ENCODE assay signal across 8 cellular contexts in the genomic region with DNA sequence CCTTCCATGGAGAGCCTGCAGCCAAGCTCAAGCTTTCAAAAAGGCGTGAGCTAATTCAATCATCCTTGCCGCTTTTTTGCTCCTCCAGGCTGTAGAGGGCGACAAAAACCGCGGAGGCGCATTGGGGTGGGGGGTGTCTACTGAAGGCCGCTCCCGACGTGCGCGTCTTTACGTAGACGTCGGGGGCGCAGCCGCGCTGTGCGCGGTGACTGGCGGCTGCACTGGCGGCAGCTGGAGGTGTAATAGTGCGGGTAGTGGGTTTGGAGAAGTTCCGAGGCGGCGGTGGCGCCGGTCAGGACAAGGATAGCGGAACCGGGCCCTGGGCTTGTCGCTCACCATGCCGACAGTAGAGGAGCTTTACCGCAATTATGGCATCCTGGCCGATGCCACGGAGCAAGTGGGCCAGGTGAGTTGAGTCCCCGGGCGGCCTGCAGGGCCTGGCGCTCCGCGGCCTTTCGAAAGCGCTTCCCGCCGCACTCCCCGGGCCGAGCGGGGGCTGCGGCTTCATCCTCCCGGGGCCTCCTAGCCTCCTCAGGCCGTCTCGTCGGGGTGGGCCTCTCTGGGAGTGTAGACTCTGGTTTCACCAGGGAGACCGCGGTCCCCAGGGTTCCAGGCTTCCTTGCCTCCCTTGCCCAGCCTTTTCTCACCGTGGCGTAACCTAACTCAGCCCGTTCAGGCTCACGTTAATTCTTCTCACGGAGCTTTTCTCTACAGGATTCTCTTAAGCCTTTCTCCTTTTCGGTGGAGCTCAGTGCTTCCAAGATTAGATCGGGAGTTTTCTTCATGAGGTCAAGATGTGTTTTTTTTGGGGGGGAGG. TPM values are rescaled to one million over a fixed set of nuclear protein-coding genes. Genes with fewer than 3 reads are reported as not detected.
A peak's percentile ranks its signal among the peaks of the same experiment; 100 is the strongest.
DNase-seq lines count a peak whose midpoint lies in the region; ATAC-seq, FAIRE-seq and TF ChIP-seq lines count a peak whose summit lies in the region.

A gene (plus strand): TSS at position 206 of the 817 bp plus-strand sequence. CDS start 132 bp downstream, at position 338.

- peaks cover 50% of the 10 kb centered on the region for H3K79me2 ChIP-seq in HepG2 (ENCODE audit: insufficient read depth, low read length)

- peak within 1 kb of the TSS; percentile 93 for H3K4me3 Mint-ChIP-seq in CD4-positive, alpha-beta T cell

- TF ChIP-seq EP300 in HepG2 (IDR thresholded peaks at IDR 0.05; ENCODE audit: low read depth in 2 of 2, low read length in 2 of 2) (0 out of 4 replicates have a peak, but pooled peaks of 1 of the 2 experiments have one; percentile 33), HepG2 (CRISPR knock-in tag; IDR thresholded peaks at IDR 0.05; ENCODE audit: borderline replicate concordance) (no peak; the same call in 1 of the 2 replicates)

- DNase-seq in CD4-positive, alpha-beta T cell: peak; percentile 85 to 92 (median 89)
- DNase-seq in NCI-H774 (lab: John Stamatoyannopoulos, UW): peak; percentile 96
- peak; percentile 91 for DNase-seq in activated CD4-positive, alpha-beta T cell treated with anti-CD3 and anti-CD28 coated beads, Interleukin-2, amount 50 U/mL, for 4 hours
- DNase-seq in dermis microvascular lymphatic vessel endothelial cell (ENCODE audit: low read depth in 2 of 2): peak; percentile 86 to 97
- peak; percentile 89 for DNase-seq in HepG2 (ENCODE audit: low spot score)
- DNase-seq in stimulated activated CD4-positive, alpha-beta T cell treated with anti-CD3 and anti-CD28 coated beads, Interleukin-4, amount 100 ng/mL, for 1 hour: peak; percentile 91

- CTCF ChIA-PET in CD4-positive, alpha-beta T cell (lab: Charles Lee): interaction anchor here (0.6 to 2.4 kb wide), 17 partner anchors 9 to 782 kb away, joined by 3 to 46 read pairs (median 4); a partner anchor contains a TSS
- CTCF ChIA-PET in HepG2 (lab: Yijun Ruan, JAX; ENCODE audit: low intra/inter-chr PET ratio, low total read pairs): interaction anchor here (1.0 kb wide), 1 partner anchor 107 kb away, joined by 3 read pairs; no protein-coding TSS in a partner anchor

- peak within 1 kb of the TSS; percentile 45 for H3K27ac ChIP-seq in CD4-positive, alpha-beta T cell (ENCODE audit: low read depth, low read length)
- peak within 1 kb of the TSS; percentile 83 for H3K27ac ChIP-seq in HepG2 (ENCODE audit: extremely low read length, insufficient read depth, low read length)

- peak within 1 kb of the TSS; percentile 89 for H3K4me2 ChIP-seq in HepG2 (ENCODE audit: low read depth, low read length)

- no peaks in the 10 kb centered on the region for H3K9me3 Mint-ChIP-seq in CD4-positive, alpha-beta T cell

- H2AFZ ChIP-seq in HepG2 (ENCODE audit: low read length): peak within 1 kb of the TSS; percentile 78

- TSS peak; percentile 71 for BruUV-seq in HepG2 (replicated peaks; lab: Mats Ljungman, UMichigan)

- peaks cover 21% of the 10 kb centered on the region for H3K4me1 ChIP-seq in HepG2 (ENCODE audit: insufficient read depth, low read length)

- peak; percentile 80 to 92 for TF ChIP-seq POLR2A in HepG2 (IDR thresholded peaks at IDR 0.05; ENCODE audit: insufficient read depth in 1 of 2, low read depth in 2 of 2, low read length in 2 of 2)

- no peak for TF ChIP-seq RAD21 in HepG2 (CRISPR knock-in tag; IDR thresholded peaks at IDR 0.05)

- peak; percentile 92 for TF ChIP-seq CTCF in CD4-positive, alpha-beta T cell (IDR thresholded peaks at IDR 0.05)
- peak; percentile 95 for TF ChIP-seq CTCF in HepG2 (CRISPR knock-in tag; IDR thresholded peaks at IDR 0.05)

- peaks cover 1 to 3% of the 10 kb centered on the region in 2 experiments; a peak in 1 of 5 replicates for H3K36me3 ChIP-seq in HepG2 (replicated peaks in 1 of 2; ENCODE audit: control insufficient read depth in 1 of 2, insufficient read depth in 2 of 2, low read length in 2 of 2)

- intact Hi-C loops in CD4-positive, alpha-beta T cell (cut with DNase I, micrococcal nuclease): loop anchor here (2.0 to 5.0 kb wide), 6 partner anchors 45 to 570 kb away; a partner anchor contains a TSS
- intact Hi-C loops in HepG2 (cut with micrococcal nuclease; ENCODE audit: unreplicated experiment): loop anchor here (1.0 kb wide), 1 partner anchor 107 kb away; no protein-coding TSS in a partner anchor

- ATAC-seq in CD4-positive, alpha-beta T cell (ENCODE audit: poor library complexity): peak; percentile 93
- peak; percentile 99 for ATAC-seq in GM19397 (IDR thresholded peaks at IDR 0.05; ENCODE audit: unreplicated experiment)
- ATAC-seq in HG03571 (IDR thresholded peaks at IDR 0.05; ENCODE audit: unreplicated experiment): peak; percentile 99
- peak; percentile 99 for ATAC-seq in HepG2

- peak; percentile 72 for FAIRE-seq in HepG2 (lab: Jason Lieb, UNC)

- H3K27ac Mint-ChIP-seq in CD4-positive, alpha-beta T cell: peak within 1 kb of the TSS; percentile 88

- peaks cover 25% of the 10 kb centered on the region for H3K36me3 Mint-ChIP-seq in CD4-positive, alpha-beta T cell (ENCODE audit: low read depth)

- no peaks in the 10 kb centered on the region for H3K27me3 Mint-ChIP-seq in CD4-positive, alpha-beta T cell

- H3K27me3 ChIP-seq in CD4-positive, alpha-beta T cell (ENCODE audit: control insufficient read depth, insufficient read depth, low read length): no peaks in the 10 kb centered on the region
- no peaks in the 10 kb centered on the region for H3K27me3 ChIP-seq in HepG2 (ENCODE audit: control insufficient read depth in 1 of 2, insufficient read depth in 2 of 2, low read length in 2 of 2)

- H3K4me1 Mint-ChIP-seq in CD4-positive, alpha-beta T cell (ENCODE audit: low read depth): peaks cover 55% of the 10 kb centered on the region

- WGBS in HepG2 (ENCODE audit: low lambda C conversion rate): 1% methylated on average over 22 of the region's 60 CpGs

- peak within 1 kb of the TSS; percentile 90 for H3K9ac ChIP-seq in HepG2 (ENCODE audit: insufficient read depth, low read depth, low read length)

- peak within 1 kb of the TSS; percentile 91 to 97 (median 93) for H3K4me3 ChIP-seq in HepG2 (replicated peaks in 1 of 3; ENCODE audit: insufficient read depth in 1 of 3, low read depth in 2 of 3, low read length in 3 of 3)

- H4K20me1 ChIP-seq in HepG2 (ENCODE audit: insufficient read depth, low read length): peaks cover 17% of the 10 kb centered on the region

- POLR2A ChIA-PET in CD4-positive, alpha-beta T cell (lab: Charles Lee): interaction anchor here (0.7 to 2.8 kb wide), 6 partner anchors 11 to 569 kb away, joined by 3 to 90 read pairs (median 7); a partner anchor contains a TSS
- POLR2A ChIA-PET in HepG2 (lab: Yijun Ruan, JAX): interaction anchor here (0.7 to 2.4 kb wide), 9 partner anchors 9 to 368 kb away, joined by 3 to 36 read pairs (median 4); a partner anchor contains a TSS

- no peaks in the 10 kb centered on the region for H3K9me3 ChIP-seq in CD4-positive, alpha-beta T cell (ENCODE audit: control insufficient read depth, low read length)
- no peaks in the 10 kb centered on the region for H3K9me3 ChIP-seq in HepG2 (ENCODE audit: low read length)

- in situ Hi-C loops in HepG2 (cut with HindIII; ENCODE audit: extremely low pct_ligation_motif_present, low pct_unique_long_range_greater_than_20kb): no loop called here

TF ChIP-seq in HepG2, 621 proteins besides CTCF, POLR2A, EP300 and RAD21 (continues in another document):
- TF ChIP-seq, protein P1, sequence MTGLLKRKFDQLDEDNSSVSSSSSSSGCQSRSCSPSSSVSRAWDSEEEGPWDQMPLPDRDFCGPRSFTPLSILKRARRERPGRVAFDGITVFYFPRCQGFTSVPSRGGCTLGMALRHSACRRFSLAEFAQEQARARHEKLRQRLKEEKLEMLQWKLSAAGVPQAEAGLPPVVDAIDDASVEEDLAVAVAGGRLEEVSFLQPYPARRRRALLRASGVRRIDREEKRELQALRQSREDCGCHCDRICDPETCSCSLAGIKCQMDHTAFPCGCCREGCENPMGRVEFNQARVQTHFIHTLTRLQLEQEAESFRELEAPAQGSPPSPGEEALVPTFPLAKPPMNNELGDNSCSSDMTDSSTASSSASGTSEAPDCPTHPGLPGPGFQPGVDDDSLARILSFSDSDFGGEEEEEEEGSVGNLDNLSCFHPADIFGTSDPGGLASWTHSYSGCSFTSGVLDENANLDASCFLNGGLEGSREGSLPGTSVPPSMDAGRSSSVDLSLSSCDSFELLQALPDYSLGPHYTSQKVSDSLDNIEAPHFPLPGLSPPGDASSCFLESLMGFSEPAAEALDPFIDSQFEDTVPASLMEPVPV (CRISPR knock-in tag; IDR thresholded peaks at IDR 0.05): peak; percentile 71; the same call in 1 of the 2 replicates
- TF ChIP-seq, protein P2, sequence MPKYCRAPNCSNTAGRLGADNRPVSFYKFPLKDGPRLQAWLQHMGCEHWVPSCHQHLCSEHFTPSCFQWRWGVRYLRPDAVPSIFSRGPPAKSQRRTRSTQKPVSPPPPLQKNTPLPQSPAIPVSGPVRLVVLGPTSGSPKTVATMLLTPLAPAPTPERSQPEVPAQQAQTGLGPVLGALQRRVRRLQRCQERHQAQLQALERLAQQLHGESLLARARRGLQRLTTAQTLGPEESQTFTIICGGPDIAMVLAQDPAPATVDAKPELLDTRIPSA (CRISPR knock-in tag; IDR thresholded peaks at IDR 0.05; ENCODE audit: borderline replicate concordance): no peak

RNA-seq across cellular contexts. Expression of the gene that starts here (rescaled TPM):
- 10 to 100 TPM; 67.8 to 70.3 TPM for total RNA-seq in CD4-positive, alpha-beta T cell
- total RNA-seq in dermis microvascular lymphatic vessel endothelial cell: 55.0 and 59.1 TPM in 2 replicates
- total RNA-seq in HepG2 (2016; rRNA removed; fragmentation: Illumina TruSeq; extraction: Trizol): 59.0 and 93.6 TPM in 2 replicates
- 14.9 and 18.0 TPM in 2 replicates for total RNA-seq in HepG2 (2016; cell fraction: cytosol; rRNA removed; fragmentation: Illumina TruSeq; extraction: Trizol; ENCODE audit: low read depth)
- total RNA-seq in HepG2 (2016; cell fraction: insoluble cytoplasmic fraction; rRNA removed; fragmentation: Illumina TruSeq; extraction: Trizol): 58.1 and 97.0 TPM in 2 replicates
- total RNA-seq in HepG2 (2016; cell fraction: membrane; rRNA removed; fragmentation: Illumina TruSeq; extraction: Trizol): 21.3 and 21.8 TPM in 2 replicates
- total RNA-seq in HepG2 (2016; cell fraction: nucleus; rRNA removed; fragmentation: Illumina TruSeq; extraction: Trizol): 47.2 and 48.9 TPM in 2 replicates
- polyA plus RNA-seq in HepG2 (2011; rRNA removed): 16.9 and 21.6 TPM in 2 replicates
- polyA plus RNA-seq in HepG2 (2011; cell fraction: cytosol; rRNA removed): 8.0 and 13.4 TPM in 2 replicates
- polyA plus RNA-seq in HepG2 (2011; cell fraction: nucleus; rRNA removed): 14.5 and 15.1 TPM in 2 replicates
- polyA plus RNA-seq in HepG2 (2012): 20.4 and 27.1 TPM in 2 replicates
- polyA plus RNA-seq in HepG2 (2016; cell fraction: cytosol; fragmentation: Illumina TruSeq; extraction: Trizol; ENCODE audit: low read depth): 2.4 and 3.1 TPM in 2 replicates
- polyA plus RNA-seq in HepG2 (2016; cell fraction: insoluble cytoplasmic fraction; fragmentation: Illumina TruSeq; extraction: Trizol; ENCODE audit: low read depth): 69.3 and 78.0 TPM in 2 replicates
- polyA plus RNA-seq in HepG2 (2016; cell fraction: membrane; fragmentation: Illumina TruSeq; extraction: Trizol; ENCODE audit: low read depth): 9.6 and 10.0 TPM in 2 replicates
- polyA plus RNA-seq in HepG2 (2016; cell fraction: nucleus; fragmentation: Illumina TruSeq; extraction: Trizol; ENCODE audit: insufficient read depth, low read depth): 42.9 and 47.9 TPM in 2 replicates
- 18.1 and 48.4 TPM in 2 replicates for polyA minus RNA-seq in HepG2 (2011; rRNA and poly(A)+ RNA removed; ENCODE audit: low replicate concordance)
- polyA minus RNA-seq in HepG2 (2011; cell fraction: cytosol; rRNA and poly(A)+ RNA removed): 19.2 and 24.3 TPM in 2 replicates
- 48.0 and 56.5 TPM in 2 replicates for polyA minus RNA-seq in HepG2 (2011; cell fraction: nucleus; rRNA and poly(A)+ RNA removed)

Comparison
In these comparisons a context has a peak if more than half of its experiments do, and no peak if none do; other contexts are left out.
1. Peak in every context shown above with its lines: DNase-seq, ATAC-seq, H3K4me3 ChIP-seq and H3K27ac ChIP-seq.